Comparison of ENCODE assay signal across 7 cellular contexts in genomic region chr17:39739020-39739884, GRCh38. TPM values are rescaled to one million over a fixed set of nuclear protein-coding genes. Genes with fewer than 3 reads are reported as not detected.
DNase-seq lines count a peak whose midpoint lies in the region; FAIRE-seq and TF ChIP-seq lines count a peak whose summit lies in the region.
"Had no signal": no experiment of that assay in that cellular context is flagged by ENCODE, and none has a peak within 500 bp of the region (broad histone marks: within the 10 kb centered on the region; RNA-seq: fewer than 3 reads in every experiment).

No MANE protein-coding gene starts in this region.

- peak; percentile 37 for DNase-seq in DMS79 (lab: John Stamatoyannopoulos, UW)
- DNase-seq in kidney: peak; percentile 94
- DNase-seq in dermis blood vessel endothelial cell: no peak
- DNase-seq in activated T-cell treated with anti-CD3 and anti-CD28 coated beads, Interleukin-2, amount 50 U/mL, for 24 hours: no peak
- DNase-seq in OCI-M1 (lab: John Stamatoyannopoulos, UW): no peak

- H4K20me1 ChIP-seq in OCI-LY1 (ENCODE audit: insufficient read depth, low read length): no peaks in the 10 kb centered on the region

- no peak overlapping the region for H3K4me3 Mint-ChIP-seq in activated T-cell treated with anti-CD3 and anti-CD28 coated beads, Interleukin-2, amount 50 U/mL, for 24 hours

- H3K9me2 ChIP-seq in OCI-LY1 (ENCODE audit: low read depth, low read length): no peaks in the 10 kb centered on the region

- H3K36me3 ChIP-seq in OCI-LY1 (ENCODE audit: insufficient read depth, low read length): no peaks in the 10 kb centered on the region
- peaks cover 4 to 21% of the 10 kb centered on the region in 2 donors for H3K36me3 ChIP-seq in kidney (ENCODE audit: control insufficient read depth in 1 of 2, insufficient read depth in 2 of 2, low read length in 2 of 2)

- H3K4me1 ChIP-seq in OCI-LY1 (ENCODE audit: insufficient read depth, low read length, severe bottlenecking) (peaks cover 30% of the 10 kb centered on the region), kidney (ENCODE audit: control insufficient read depth in 1 of 2, insufficient read depth in 1 of 2, low read depth in 1 of 2, low read length in 2 of 2) (peaks cover 7 to 14% of the 10 kb centered on the region in 2 donors)

- H2AFZ ChIP-seq in OCI-LY1 (ENCODE audit: low read length): no peak overlapping the region

- H3K27ac ChIP-seq in OCI-LY1 (ENCODE audit: low read depth, low read length, poor library complexity, severe bottlenecking) (no peak overlapping the region), kidney (ENCODE audit: low read depth in 2 of 2, low read length in 2 of 2) (peak overlapping the region; percentile 94 to 96)

- H3K4me2 ChIP-seq in OCI-LY1 (ENCODE audit: low read length): peak overlapping the region; percentile 57; the same call in 1 of the 2 replicates

- H3F3A ChIP-seq in OCI-LY1 (ENCODE audit: insufficient read depth, low read length): no peaks in the 10 kb centered on the region; the same call in 1 of the 2 replicates

- peaks cover 27% of the 10 kb centered on the region for H3K4me1 Mint-ChIP-seq in activated T-cell treated with anti-CD3 and anti-CD28 coated beads, Interleukin-2, amount 50 U/mL, for 24 hours (ENCODE audit: low read depth)

- no peaks in the 10 kb centered on the region for H3K79me2 ChIP-seq in OCI-LY1 (ENCODE audit: insufficient read depth, low read length)

- intact Hi-C loops in kidney (cut with DNase I): no loop called here

- peaks cover 19% of the 10 kb centered on the region for H3K27me3 Mint-ChIP-seq in activated T-cell treated with anti-CD3 and anti-CD28 coated beads, Interleukin-2, amount 50 U/mL, for 24 hours

- H3K27me3 ChIP-seq in OCI-LY1 (ENCODE audit: insufficient read depth, low read length): peaks cover 7% of the 10 kb centered on the region; the same call in 1 of the 2 replicates

- H3K27ac Mint-ChIP-seq in activated T-cell treated with anti-CD3 and anti-CD28 coated beads, Interleukin-2, amount 50 U/mL, for 24 hours: no peak overlapping the region

- H3K36me3 Mint-ChIP-seq in activated T-cell treated with anti-CD3 and anti-CD28 coated beads, Interleukin-2, amount 50 U/mL, for 24 hours (ENCODE audit: low read depth): no peaks in the 10 kb centered on the region

- FAIRE-seq in kidney (lab: Jason Lieb, UNC): no peak

- TF ChIP-seq CTCF in OCI-LY1 (IDR thresholded peaks at IDR 0.05; ENCODE audit: low read length) (no peak), kidney (IDR thresholded peaks at IDR 0.05; ENCODE audit: borderline replicate concordance, extremely low read depth, insufficient read depth) (no peak)

- H3K9me3 ChIP-seq in OCI-LY1 (ENCODE audit: low read length) (no peaks in the 10 kb centered on the region), kidney (ENCODE audit: control insufficient read depth in 1 of 2, low read length in 2 of 2) (no peaks in the 10 kb centered on the region)

- H3K4me3 ChIP-seq in OCI-LY1 (ENCODE audit: low read depth, low read length, poor library complexity, severe bottlenecking): peak overlapping the region; percentile 44
- peak overlapping the region; percentile 77 to 84 for H3K4me3 ChIP-seq in kidney (ENCODE audit: low read length in 2 of 2)

- no peaks in the 10 kb centered on the region for H3K9me3 Mint-ChIP-seq in activated T-cell treated with anti-CD3 and anti-CD28 coated beads, Interleukin-2, amount 50 U/mL, for 24 hours

- H3K9ac ChIP-seq in OCI-LY1 (ENCODE audit: low read length): peak overlapping the region; percentile 4; the same call in 1 of the 2 replicates
- H3K9ac ChIP-seq in kidney (ENCODE audit: low read length in 2 of 2): peak overlapping the region in 1 of 2 donors; percentile 95

RNA-seq across cellular contexts. Expression of gene GRB7, which starts 1.5 kb away (rescaled TPM):
- total RNA-seq in kidney (72.5 TPM), dermis blood vessel endothelial cell (0.28 and 0.34 TPM in 2 replicates)
- polyA plus RNA-seq in kidney (ENCODE audit: insufficient read depth, low read depth, low replicate concordance): 20.9 TPM
- total RNA-seq: skeletal muscle tissue had no signal

RNA-seq across cellular contexts. Expression of gene MIEN1, which starts 8.9 kb away (rescaled TPM):
- 51.6 TPM for total RNA-seq in kidney
- polyA plus RNA-seq in kidney (ENCODE audit: insufficient read depth, low read depth, low replicate concordance): 186 TPM
- 13.4 and 18.5 TPM in 2 replicates for total RNA-seq in dermis blood vessel endothelial cell

RNA-seq across cellular contexts. Expression of gene ERBB2, which starts 39.4 kb away (rescaled TPM):
- total RNA-seq in kidney (186 TPM), dermis blood vessel endothelial cell (3.4 and 4.4 TPM in 2 replicates)
- polyA plus RNA-seq in kidney (ENCODE audit: insufficient read depth, low read depth, low replicate concordance): 76.5 TPM

RNA-seq across cellular contexts. Expression of gene PGAP3, which starts 51.4 kb away (rescaled TPM):
- total RNA-seq in kidney (48.5 TPM), dermis blood vessel endothelial cell (4.0 and 5.4 TPM in 2 replicates)
- polyA plus RNA-seq in kidney (ENCODE audit: insufficient read depth, low read depth, low replicate concordance): 33.8 TPM

Comparison
In these comparisons a context has a peak if more than half of its experiments do, and no peak if none do; other contexts are left out.
1. DNase-seq: peak in DMS79 (single experiment) and kidney (single experiment); none in dermis blood vessel endothelial cell (single experiment), activated T-cell treated with anti-CD3 and anti-CD28 coated beads, Interleukin-2, amount 50 U/mL, for 24 hours (single experiment) and OCI-M1 (single experiment).
2. RNA of gene GRB7, which starts 1.5 kb away (total RNA-seq): 72.5 TPM in kidney (single experiment); 0.28 to 0.34 TPM in dermis blood vessel endothelial cell; every median in the first group is over 10 times any median in the second.
3. RNA of gene ERBB2, which starts 39.4 kb away (total RNA-seq): 186 TPM in kidney (single experiment); 3.4 to 4.4 TPM in dermis blood vessel endothelial cell; every median in the first group is over 10 times any median in the second.